In genomic region chr20:50420380-50420779, GRCh38 we compare ENCODE assay signal across 13 cellular contexts.
DNase-seq lines count a peak whose midpoint lies in the region; ATAC-seq and TF ChIP-seq lines count a peak whose summit lies in the region.
"Had no signal": no experiment of that assay in that cellular context is flagged by ENCODE, and none has a peak within 500 bp of the region (broad histone marks: within the 10 kb centered on the region; RNA-seq: fewer than 3 reads in every experiment).

No MANE protein-coding gene starts in this region.

- no peak overlapping the region for H2BK20ac ChIP-seq in IMR-90 (ENCODE audit: low read depth, low read length)

- H3K27me3 ChIP-seq in IMR-90 (ENCODE audit: control insufficient read depth, insufficient read depth, low read length) = no peaks in the 10 kb centered on the region
- no peaks in the 10 kb centered on the region for H3K27me3 ChIP-seq in RWPE2 (ENCODE audit: insufficient read depth, poor library complexity, severe bottlenecking)
- no peaks in the 10 kb centered on the region for H3K27me3 ChIP-seq in mesenchymal stem cell (ENCODE audit: control insufficient read depth in 1 of 2, insufficient read depth in 1 of 2, low read length in 2 of 2)
- no peaks in the 10 kb centered on the region for H3K27me3 ChIP-seq in tibial artery

- H3K4me3 ChIP-seq in IMR-90 (ENCODE audit: insufficient read depth, low read depth, low read length) (no peak overlapping the region), RWPE2 (ENCODE audit: severe bottlenecking) (no peak overlapping the region), mesenchymal stem cell (ENCODE audit: insufficient read depth in 1 of 2, low read depth in 1 of 2, low read length in 2 of 2) (no peak overlapping the region), tibial artery (no peak overlapping the region)
- H3K4me3 ChIP-seq: GM23248 had no signal

- peak overlapping the region; percentile 70; the same call in 1 of the 2 replicates for H2AK5ac ChIP-seq in IMR-90 (ENCODE audit: low read depth, low read length)
- no peak overlapping the region for H2AK5ac ChIP-seq in mesenchymal stem cell (ENCODE audit: low read length, severe bottlenecking)

- intact Hi-C loops in IMR-90 (cut with micrococcal nuclease) (no loop called here), tibial artery (cut with DNase I; ENCODE audit: low total_unique reads) (no loop called here)

- DNase-seq in IMR-90 (no peak), RWPE2 (ENCODE audit: low spot score) (no peak), mesenchymal stem cell (no peak), tibial artery (no peak), nucleus accumbens (lab: John Stamatoyannopoulos, UW) (no peak), NCI-H1694 (lab: John Stamatoyannopoulos, UW) (no peak)
- DNase-seq in stimulated activated CD4-positive, alpha-beta T cell treated with anti-CD3 and anti-CD28 coated beads, Interleukin-12 subunit alpha, Interleukin-12 subunit beta, amount 100 ng/mL, for 4 hours = no peak
- DNase-seq: AML-193; Caco-2; CD4-positive, alpha-beta T cell; GM23248; HCEC 1CT had no signal

- H3K56ac ChIP-seq in IMR-90 (ENCODE audit: extremely low read depth, insufficient read depth, low read length) = no peak overlapping the region

- H3K36me3 ChIP-seq in IMR-90 (ENCODE audit: control insufficient read depth, insufficient read depth, low read length) (no peaks in the 10 kb centered on the region), RWPE2 (ENCODE audit: low read depth) (no peaks in the 10 kb centered on the region), mesenchymal stem cell (ENCODE audit: control insufficient read depth in 1 of 2, insufficient read depth in 2 of 2, low read depth in 1 of 2, low read length in 2 of 2) (no peaks in the 10 kb centered on the region), tibial artery (no peaks in the 10 kb centered on the region)

- peak overlapping the region; percentile 50 to 79 for H2BK12ac ChIP-seq in mesenchymal stem cell (ENCODE audit: low read length in 2 of 2)

- no peak for TF ChIP-seq POLR2A in IMR-90 (IDR thresholded peaks at IDR 0.05; ENCODE audit: low read depth, low read length)

- dilution Hi-C loops in IMR-90 (cut with HindIII; ENCODE audit: low sequenced_read_pairs, unreplicated experiment) = no loop called here

- H4K8ac ChIP-seq in IMR-90 (ENCODE audit: low read depth in 2 of 2, low read length in 2 of 2) (no peak overlapping the region), mesenchymal stem cell (ENCODE audit: low read length) (peak overlapping the region; percentile 50)

- WGBS in IMR-90 (ENCODE audit: extremely low coverage in 2 of 2, insufficient read length in 1 of 2), 2 experiments = 100% methylated on average over 1 of the region's 7 CpGs; no CpG with 5 or more reads in 1 of the 2 experiments
- 96% methylated on average over 7 of the region's 7 CpGs for WGBS in mesenchymal stem cell

- TF ChIP-seq CTCF in IMR-90 (conservative IDR thresholded peaks at IDR 0.05; ENCODE audit: low read depth, low read length) (no peak), RWPE2 (IDR thresholded peaks at IDR 0.05; ENCODE audit: poor library complexity, severe bottlenecking) (no peak), tibial artery (IDR thresholded peaks at IDR 0.05) (no peak)

- H2BK5ac ChIP-seq in IMR-90 (ENCODE audit: low read depth, low read length, poor library complexity, severe bottlenecking) (no peak overlapping the region), mesenchymal stem cell (ENCODE audit: low read depth, low read length, poor library complexity, severe bottlenecking) (no peak overlapping the region)

- H2BK15ac ChIP-seq in IMR-90 (ENCODE audit: low read depth, low read length) = peak overlapping the region; percentile 19; the same call in 1 of the 3 replicates
- H2BK15ac ChIP-seq in mesenchymal stem cell (ENCODE audit: low read depth, poor library complexity, severe bottlenecking) = peak overlapping the region; percentile 52

- no peak overlapping the region for H2AK9ac ChIP-seq in IMR-90 (replicated peaks; ENCODE audit: low read depth, low read length, poor library complexity)

- H4K5ac ChIP-seq in IMR-90 (ENCODE audit: low read depth, low read length) = no peak overlapping the region

- H3K4me2 ChIP-seq in IMR-90 (ENCODE audit: low read depth, low read length) = no peak overlapping the region
- no peak overlapping the region for H3K4me2 ChIP-seq in mesenchymal stem cell (ENCODE audit: low read length, poor library complexity, severe bottlenecking)

- CTCF ChIA-PET in IMR-90 (lab: Yijun Ruan, JAX) = interaction anchor here (0.6 kb wide), 1 partner anchor 25 kb away, joined by 3 read pairs; no protein-coding TSS in a partner anchor

- H3K4ac ChIP-seq in IMR-90 (ENCODE audit: low read depth, low read length) (no peak overlapping the region), mesenchymal stem cell (ENCODE audit: low read depth in 1 of 2, low read length in 2 of 2) (peak overlapping the region in 1 of 2 experiments; percentile 52)

- H4K91ac ChIP-seq in IMR-90 (ENCODE audit: insufficient read depth, low read depth, low read length) (no peak overlapping the region), mesenchymal stem cell (ENCODE audit: low read length) (peak overlapping the region; percentile 60)

- no peak overlapping the region for H3K9ac ChIP-seq in IMR-90 (ENCODE audit: low read depth, low read length)
- no peak overlapping the region for H3K9ac ChIP-seq in mesenchymal stem cell (ENCODE audit: low read length)
- H3K9ac ChIP-seq: GM23248 had no signal

- peaks cover 31% of the 10 kb centered on the region for H3K4me1 ChIP-seq in IMR-90 (ENCODE audit: control insufficient read depth, insufficient read depth, low read length)
- H3K4me1 ChIP-seq in RWPE2 (ENCODE audit: insufficient read depth, poor library complexity, severe bottlenecking) = peaks cover 43% of the 10 kb centered on the region
- peaks cover 16% of the 10 kb centered on the region for H3K4me1 ChIP-seq in mesenchymal stem cell (ENCODE audit: control insufficient read depth, insufficient read depth, low read depth, low read length)
- peaks cover 18 to 43% (median 34%) of the 10 kb centered on the region in 4 donors for H3K4me1 ChIP-seq in tibial artery

- peaks cover 20% of the 10 kb centered on the region for H3K9me1 ChIP-seq in IMR-90 (ENCODE audit: insufficient read depth, low read length)

- H3K14ac ChIP-seq in IMR-90 (replicated peaks; ENCODE audit: low read depth, low read length) (no peak overlapping the region), mesenchymal stem cell (ENCODE audit: low read length in 2 of 2) (no peak overlapping the region)

- H3K27ac ChIP-seq in IMR-90 (ENCODE audit: insufficient read depth, low read length) (no peak overlapping the region), RWPE2 (ENCODE audit: poor library complexity, severe bottlenecking) (peak overlapping the region; percentile 99), mesenchymal stem cell (ENCODE audit: low read length, poor library complexity, severe bottlenecking) (no peak overlapping the region), tibial artery (peak overlapping the region; percentile 13 to 97)
- H3K27ac ChIP-seq: C4-2B, GM23248 had no signal

- H2AFZ ChIP-seq in IMR-90 (replicated peaks; ENCODE audit: low read length, poor library complexity) = no peak overlapping the region
- H2AFZ ChIP-seq in mesenchymal stem cell (ENCODE audit: low read depth, low read length) = no peak overlapping the region
- H2AFZ ChIP-seq: GM23248 had no signal

- in situ Hi-C loops in IMR-90 (cut with MboI; ENCODE audit: low sequenced_read_pairs) = no loop called here

- no peak for ATAC-seq in IMR-90 (ENCODE audit: low read depth)
- ATAC-seq in RWPE2 (ENCODE audit: low read depth) = no peak

- TF ChIP-seq RAD21 in IMR-90 (IDR thresholded peaks at IDR 0.05; ENCODE audit: low read length) = no peak

- no peaks in the 10 kb centered on the region for H4K20me1 ChIP-seq in IMR-90 (ENCODE audit: insufficient read depth, low read length)

- H3K79me1 ChIP-seq in IMR-90 (ENCODE audit: low read depth in 1 of 2, low read length in 2 of 2) = peaks cover 0 to 11% of the 10 kb centered on the region in 2 experiments; a peak in 1 of 4 replicates
- no peaks in the 10 kb centered on the region for H3K79me1 ChIP-seq in mesenchymal stem cell (replicated peaks; ENCODE audit: low read length, poor library complexity, severe bottlenecking)

- H3K9me3 ChIP-seq in IMR-90 (ENCODE audit: control insufficient read depth, insufficient read depth, low read length) (peaks cover 8% of the 10 kb centered on the region), RWPE2 (ENCODE audit: severe bottlenecking) (peaks cover 4% of the 10 kb centered on the region), mesenchymal stem cell (ENCODE audit: control insufficient read depth, low read length) (peaks cover 7% of the 10 kb centered on the region), tibial artery (no peaks in the 10 kb centered on the region)

- no TSS peak for BruUV-seq in IMR-90 (replicated peaks; lab: Mats Ljungman, UMichigan)

- H2BK120ac ChIP-seq in IMR-90 (ENCODE audit: low read depth, low read length) (no peak overlapping the region), mesenchymal stem cell (ENCODE audit: low read depth, low read length) (no peak overlapping the region)

- POLR2A ChIA-PET in IMR-90 (lab: Charles Lee; ENCODE audit: unreplicated experiment) = no interaction called here

- no peak overlapping the region for H3K18ac ChIP-seq in IMR-90 (ENCODE audit: low read depth, low read length)
- H3K18ac ChIP-seq in mesenchymal stem cell (ENCODE audit: low read depth in 1 of 2, low read length in 2 of 2) = peak overlapping the region; percentile 9 to 50

- H3K23ac ChIP-seq in IMR-90 (ENCODE audit: low read depth, low read length) (no peak overlapping the region), mesenchymal stem cell (ENCODE audit: low read length in 2 of 2) (no peak overlapping the region)

TF ChIP-seq in IMR-90, 13 proteins besides CTCF, POLR2A, EP300 and RAD21:
- TF ChIP-seq BHLHE40 (IDR thresholded peaks at IDR 0.05; ENCODE audit: low read depth, low read length) (no peak), RFX5 (IDR thresholded peaks at IDR 0.05; ENCODE audit: low read depth, low read length) (no peak), MXI1 (IDR thresholded peaks at IDR 0.05; ENCODE audit: borderline replicate concordance, low read depth, low read length) (no peak), USF2 (IDR thresholded peaks at IDR 0.05; ENCODE audit: low read depth, low read length) (no peak), CEBPB (IDR thresholded peaks at IDR 0.05; ENCODE audit: low read depth, low read length) (no peak), MAZ (IDR thresholded peaks at IDR 0.05; ENCODE audit: borderline replicate concordance, low read depth, low read length) (no peak), MAFK (IDR thresholded peaks at IDR 0.05; ENCODE audit: low read depth, low read length) (no peak), SMC3 (IDR thresholded peaks at IDR 0.05; ENCODE audit: low read depth, low read length) (no peak)

Comparison
In these comparisons a context has a peak if more than half of its experiments do, and no peak if none do; other contexts are left out.
1. H3K27ac ChIP-seq: peak in RWPE2 (single experiment) and tibial artery (2 of 2); none in IMR-90 (single experiment) and mesenchymal stem cell (single experiment).